In the genomic region with DNA sequence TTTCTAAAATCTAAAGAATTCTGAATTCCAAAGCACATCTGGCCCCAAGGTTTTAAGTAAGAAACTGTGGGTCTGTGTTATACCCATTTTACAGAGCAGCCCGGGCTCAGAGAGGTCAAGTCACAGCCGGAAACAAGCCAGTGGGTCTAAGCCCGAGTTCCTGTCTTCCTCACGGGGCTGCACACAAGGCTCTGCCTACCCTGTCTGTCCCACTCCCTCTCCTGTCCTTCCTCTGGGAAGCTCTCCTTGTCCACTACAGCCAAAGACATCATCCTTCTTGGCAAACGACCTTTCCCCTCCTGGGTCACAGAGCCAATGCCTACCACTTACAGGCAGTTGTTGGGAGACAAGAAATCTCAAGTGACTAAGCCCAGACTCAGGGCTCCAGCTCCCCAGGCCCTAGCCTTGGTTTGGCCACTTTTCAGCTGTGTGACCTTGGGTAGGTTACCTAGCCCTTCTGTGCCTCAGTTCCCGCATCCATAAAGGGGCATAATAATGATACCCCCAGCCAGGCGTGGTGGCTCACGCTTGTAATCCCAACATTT, we compare ENCODE assay signal across 9 cellular contexts. TPM values are rescaled to one million over a fixed set of nuclear protein-coding genes. Genes with fewer than 3 reads are reported as not detected.
DNase-seq lines count a peak whose midpoint lies in the region; ATAC-seq and TF ChIP-seq lines count a peak whose summit lies in the region.
"Had no signal": no experiment of that assay in that cellular context is flagged by ENCODE, and none has a peak within 500 bp of the region (broad histone marks: within the 10 kb centered on the region; RNA-seq: fewer than 3 reads in every experiment).

No MANE protein-coding gene starts in this region.

- intact Hi-C loops in HCT116 (cut with micrococcal nuclease) (no loop called here), left cardiac atrium (cut with DNase I) (loop anchor here in 1 of 2 donors (5.0 kb wide), 1 partner anchor 55 kb away; a partner anchor contains a TSS), gastrocnemius medialis (cut with DNase I; ENCODE audit: low total_unique reads) (loop anchor here (5.0 kb wide), 1 partner anchor 55 kb away; a partner anchor contains a TSS)

- no peak for TF ChIP-seq RAD21 in HCT116 (IDR thresholded peaks at IDR 0.05; ENCODE audit: low read depth)

- H3K4me3 ChIP-seq in HCT116 (replicated peaks in 1 of 2; ENCODE audit: low read depth in 1 of 2, low read length in 2 of 2) (peak overlapping the region; percentile 32 to 44), gastrocnemius medialis (peak overlapping the region in 2 of 4 donors; percentile 33 to 59)

- H3K36me3 ChIP-seq in HCT116 (ENCODE audit: control insufficient read depth in 1 of 2, insufficient read depth in 2 of 2, low read length in 2 of 2) (no peaks in the 10 kb centered on the region), gastrocnemius medialis (no peaks in the 10 kb centered on the region)

- H3K27me3 Mint-ChIP-seq in activated T-cell treated with anti-CD3 and anti-CD28 coated beads, Interleukin-2, amount 50 U/mL, for 4 hours (ENCODE audit: low read depth), result peaks cover 13% of the 10 kb centered on the region

- no peaks in the 10 kb centered on the region for H4K20me1 ChIP-seq in HCT116 (ENCODE audit: insufficient read depth)

- no peaks in the 10 kb centered on the region for H3K9me3 Mint-ChIP-seq in activated T-cell treated with anti-CD3 and anti-CD28 coated beads, Interleukin-2, amount 50 U/mL, for 4 hours

- peak overlapping the region; percentile 63 for H3K9ac ChIP-seq in HCT116 (ENCODE audit: low read length)

- H3K79me2 ChIP-seq in HCT116 (ENCODE audit: insufficient read depth, low read length), result no peaks in the 10 kb centered on the region

- H2AFZ ChIP-seq in HCT116 (ENCODE audit: low read depth, low read length, poor library complexity, severe bottlenecking), result peak overlapping the region; percentile 0

- in situ Hi-C loops in gastrocnemius medialis (cut with MboI; ENCODE audit: low sequenced_read_pairs in 4 of 4), result loop anchor here in 2 of 4 donors (10.0 kb wide), 2 partner anchors 48 to 98 kb away; no protein-coding TSS in a partner anchor

- H3K27me3 ChIP-seq in HCT116 (ENCODE audit: insufficient read depth, low read length) (no peaks in the 10 kb centered on the region), gastrocnemius medialis (no peaks in the 10 kb centered on the region)

- H3K4me2 ChIP-seq in HCT116 (ENCODE audit: low read length), result peak overlapping the region; percentile 70

- H3K4me1 Mint-ChIP-seq in activated T-cell treated with anti-CD3 and anti-CD28 coated beads, Interleukin-2, amount 50 U/mL, for 4 hours (ENCODE audit: low read depth), result peaks cover 15% of the 10 kb centered on the region

- ATAC-seq in HCT116 (peak; percentile 6; the same call in 1 of the 2 replicates), left cardiac atrium (peak in 1 of 2 donors; percentile 2), gastrocnemius medialis (peak; percentile 20 to 22), GM21723 (IDR thresholded peaks at IDR 0.05; ENCODE audit: unreplicated experiment) (no peak)
- ATAC-seq in activated T-cell treated with anti-CD3 and anti-CD28 coated beads, Interleukin-2, amount 50 U/mL, for 4 hours, result no peak

- no peaks in the 10 kb centered on the region for H3K9me2 ChIP-seq in HCT116 (ENCODE audit: insufficient read depth)

- RAD21 ChIA-PET in HCT116 (lab: Charles Lee; ENCODE audit: low non-redundant PET in 1 of 2, low total read pairs in 2 of 2, uncharacterized antibody in 2 of 2, unreplicated experiment in 2 of 2), result interaction anchor here in 1 of 2 experiments (0.6 kb wide), 1 partner anchor 55 kb away, joined by 4 read pairs; no protein-coding TSS in a partner anchor

- H3K4me1 ChIP-seq in HCT116 (ENCODE audit: control insufficient read depth in 1 of 2, insufficient read depth in 2 of 2, low read length in 2 of 2) (peaks cover 53 to 83% of the 10 kb centered on the region in 2 experiments), gastrocnemius medialis (peaks cover 15 to 25% of the 10 kb centered on the region in 2 donors)

- H3K27ac ChIP-seq in HCT116 (ENCODE audit: low read depth, low read length) (peak overlapping the region; percentile 90), gastrocnemius medialis (peak overlapping the region; percentile 49 to 82 (median 69))

- no TSS peak for BruUV-seq in HCT116 (replicated peaks; lab: Mats Ljungman, UMichigan)

- POLR2A ChIA-PET in HCT116 (lab: Charles Lee), result interaction anchor here (1.0 to 4.1 kb wide), 5 partner anchors 9 to 224 kb away, joined by 3 to 16 read pairs (median 4); a partner anchor contains a TSS

- H3K9me3 ChIP-seq in HCT116 (ENCODE audit: control insufficient read depth in 1 of 2, insufficient read depth in 1 of 2, low read depth in 1 of 2, low read length in 2 of 2), result no peaks in the 10 kb centered on the region
- H3K9me3 ChIP-seq in gastrocnemius medialis, result no peaks in the 10 kb centered on the region

- CTCF ChIA-PET in HCT116 (lab: Charles Lee), result interaction anchor here (0.6 to 4.2 kb wide), 5 partner anchors 12 to 237 kb away, joined by 3 to 33 read pairs (median 5); a partner anchor contains a TSS

- H3K36me3 Mint-ChIP-seq in activated T-cell treated with anti-CD3 and anti-CD28 coated beads, Interleukin-2, amount 50 U/mL, for 4 hours (ENCODE audit: insufficient read depth), result no peaks in the 10 kb centered on the region

- TF ChIP-seq POLR2A in HCT116 (IDR thresholded peaks at IDR 0.05; ENCODE audit: borderline replicate concordance, extremely low read depth, insufficient read depth, insufficient read length), result no peak
- TF ChIP-seq POLR2A in gastrocnemius medialis (IDR thresholded peaks at IDR 0.05), result no peak

- TF ChIP-seq CTCF in HCT116 (IDR thresholded peaks at IDR 0.05 in 2 of 3, conservative IDR thresholded peaks at IDR 0.05 in 1 of 3; ENCODE audit: borderline replicate concordance in 1 of 3, insufficient read depth in 1 of 3, low read depth in 2 of 3, low read length in 2 of 3) (no peak), gastrocnemius medialis (IDR thresholded peaks at IDR 0.05 in 4 of 5, conservative IDR thresholded peaks at IDR 0.05 in 1 of 5) (no peak), GM20000 (IDR thresholded peaks at IDR 0.05; ENCODE audit: extremely low read depth, missing control alignments) (no peak)

- no peak for DNase-seq in HCT116 (ENCODE audit: low read depth, low spot score)
- no peak for DNase-seq in activated T-cell treated with anti-CD3 and anti-CD28 coated beads, Interleukin-2, amount 50 U/mL, for 4 hours
- DNase-seq in left cardiac atrium, result peak; percentile 11
- no peak for DNase-seq in gastrocnemius medialis
- no peak for DNase-seq in GM20000 (ENCODE audit: low spot score)
- no peak for DNase-seq in epidermal melanocyte (ENCODE audit: insufficient read length, low spot score)
- DNase-seq in hepatic stellate cell (ENCODE audit: low spot score), result no peak
- DNase-seq: NCI-H774 had no signal

- H3K4me3 Mint-ChIP-seq in activated T-cell treated with anti-CD3 and anti-CD28 coated beads, Interleukin-2, amount 50 U/mL, for 4 hours, result peak overlapping the region; percentile 29

TF ChIP-seq in HCT116, 20 proteins besides CTCF, POLR2A, EP300 and RAD21 (continues in another document):
- TF ChIP-seq, protein P1, sequence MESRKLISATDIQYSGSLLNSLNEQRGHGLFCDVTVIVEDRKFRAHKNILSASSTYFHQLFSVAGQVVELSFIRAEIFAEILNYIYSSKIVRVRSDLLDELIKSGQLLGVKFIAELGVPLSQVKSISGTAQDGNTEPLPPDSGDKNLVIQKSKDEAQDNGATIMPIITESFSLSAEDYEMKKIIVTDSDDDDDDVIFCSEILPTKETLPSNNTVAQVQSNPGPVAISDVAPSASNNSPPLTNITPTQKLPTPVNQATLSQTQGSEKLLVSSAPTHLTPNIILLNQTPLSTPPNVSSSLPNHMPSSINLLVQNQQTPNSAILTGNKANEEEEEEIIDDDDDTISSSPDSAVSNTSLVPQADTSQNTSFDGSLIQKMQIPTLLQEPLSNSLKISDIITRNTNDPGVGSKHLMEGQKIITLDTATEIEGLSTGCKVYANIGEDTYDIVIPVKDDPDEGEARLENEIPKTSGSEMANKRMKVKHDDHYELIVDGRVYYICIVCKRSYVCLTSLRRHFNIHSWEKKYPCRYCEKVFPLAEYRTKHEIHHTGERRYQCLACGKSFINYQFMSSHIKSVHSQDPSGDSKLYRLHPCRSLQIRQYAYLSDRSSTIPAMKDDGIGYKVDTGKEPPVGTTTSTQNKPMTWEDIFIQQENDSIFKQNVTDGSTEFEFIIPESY (IDR thresholded peaks at IDR 0.05; ENCODE audit: extremely low read depth, insufficient replicate concordance, low read length), result no peak
- TF ChIP-seq, protein P2, sequence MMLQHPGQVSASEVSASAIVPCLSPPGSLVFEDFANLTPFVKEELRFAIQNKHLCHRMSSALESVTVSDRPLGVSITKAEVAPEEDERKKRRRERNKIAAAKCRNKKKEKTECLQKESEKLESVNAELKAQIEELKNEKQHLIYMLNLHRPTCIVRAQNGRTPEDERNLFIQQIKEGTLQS (IDR thresholded peaks at IDR 0.05), result no peak
- no peak for TF ChIP-seq YY1 (IDR thresholded peaks at IDR 0.05; ENCODE audit: extremely low read depth, insufficient replicate concordance, low read depth, low read length)
- no peak for TF ChIP-seq CBX3 (IDR thresholded peaks at IDR 0.05; ENCODE audit: low read depth)
- TF ChIP-seq FOSL1 (IDR thresholded peaks at IDR 0.05; ENCODE audit: low read depth), result no peak
- no peak for TF ChIP-seq EZH2phosphoT487 (IDR thresholded peaks at IDR 0.05; ENCODE audit: borderline replicate concordance)
- TF ChIP-seq JUND (IDR thresholded peaks at IDR 0.05), result no peak
- TF ChIP-seq SRF (IDR thresholded peaks at IDR 0.05; ENCODE audit: low read depth), result no peak
- no peak for TF ChIP-seq TCF7L2 (IDR thresholded peaks at IDR 0.05; ENCODE audit: borderline replicate concordance, extremely low read depth, insufficient read depth, insufficient read length)
- no peak for TF ChIP-seq POLR2AphosphoS5 (IDR thresholded peaks at IDR 0.05; ENCODE audit: low read depth, low read length)
- no peak for TF ChIP-seq SP1 (IDR thresholded peaks at IDR 0.05; ENCODE audit: low read depth)
- no peak for TF ChIP-seq ZNF274 (IDR thresholded peaks at IDR 0.05; ENCODE audit: low read depth, low read length)

RNA-seq across cellular contexts. Expression of a gene that starts 55.6 kb away (rescaled TPM):
- 16.4 TPM for total RNA-seq in HCT116 (2021; ENCODE audit: unreplicated experiment)
- polyA plus RNA-seq in HCT116 (2012), result 5.8 and 6.6 TPM in 2 replicates
- total RNA-seq in activated T-cell treated with anti-CD3 and anti-CD28 coated beads, Interleukin-2, amount 50 U/mL, for 4 hours, result 10 to 100 TPM; 76.3 to 88.2 (median 85.8) TPM
- 10 to 100 TPM; 13.4 to 13.5 TPM for total RNA-seq in left cardiac atrium
- 10 to 100 TPM; 18.0 to 62.8 (median 34.0) TPM for total RNA-seq in gastrocnemius medialis

Comparison
In these comparisons a context has a peak if more than half of its experiments do, and no peak if none do; other contexts are left out.
1. ATAC-seq: peak in HCT116 (single experiment) and gastrocnemius medialis (2 of 2); none in activated T-cell treated with anti-CD3 and anti-CD28 coated beads, Interleukin-2, amount 50 U/mL, for 4 hours (0 of 2) and GM21723 (single experiment).